12 cellular contexts compared by ENCODE assay signal in the genomic region with DNA sequence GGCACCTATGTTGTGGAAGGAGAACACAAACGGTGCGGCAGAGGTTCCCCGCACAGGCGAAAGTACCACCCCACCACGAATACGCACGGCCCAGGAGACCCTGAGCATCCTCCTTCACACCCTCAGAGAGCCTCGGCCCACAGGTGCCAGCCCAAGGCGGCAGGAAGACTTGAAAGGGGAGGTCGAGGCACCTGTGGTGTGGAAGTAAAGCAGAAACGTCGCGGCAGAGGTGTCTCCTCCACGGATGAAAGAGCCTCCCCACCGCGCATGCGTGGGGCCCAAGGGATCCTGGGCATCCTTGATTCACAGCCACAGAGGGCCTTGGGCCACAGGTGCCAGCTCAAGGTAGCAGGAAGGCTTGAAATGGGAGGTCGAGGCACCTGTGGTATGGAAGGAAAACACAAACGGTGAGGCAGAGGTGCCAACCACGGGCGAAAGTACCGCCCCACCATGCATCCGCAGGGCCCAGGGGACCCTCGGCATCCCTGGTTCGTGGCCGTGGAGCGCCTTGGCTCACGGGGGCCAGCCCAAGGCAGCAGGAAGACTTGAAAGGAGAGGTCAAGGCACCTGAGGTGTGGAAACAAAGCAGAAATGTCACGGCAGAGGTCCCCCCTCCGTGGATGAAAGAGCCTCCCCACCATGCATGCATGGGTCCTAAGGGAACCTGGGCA.
A peak's percentile ranks its signal among the peaks of the same experiment; 100 is the strongest.
DNase-seq lines count a peak whose midpoint lies in the region; ATAC-seq and TF ChIP-seq lines count a peak whose summit lies in the region.
"Had no signal": no experiment of that assay in that cellular context is flagged by ENCODE, and none has a peak within 500 bp of the region (broad histone marks: within the 10 kb centered on the region; RNA-seq: fewer than 3 reads in every experiment).

No MANE protein-coding gene starts in this region.

- no peak overlapping the region for H3K27ac Mint-ChIP-seq in activated B cell treated with CpG ODN at 0.5 μM for 24 hours
- H3K27ac Mint-ChIP-seq in GM23338, result no peak overlapping the region
- H3K27ac Mint-ChIP-seq in stimulated activated memory B cell treated with anti-CD40 and anti-IgM and Interleukin-4, amounts not matched to agents 10 μg/mL and 1 μg/mL and 100 μg/mL, for 72 hours, result no peak overlapping the region
- H3K27ac Mint-ChIP-seq: immature natural killer cell, nephron had no signal

- no peaks in the 10 kb centered on the region for H3F3A ChIP-seq in GM23338 (replicated peaks; ENCODE audit: low read depth)

- DNase-seq in GM03348 (ENCODE audit: low spot score) (peak; percentile 2), activated B cell treated with CpG ODN at 0.5 μM for 24 hours (peak; percentile 12), left cardiac atrium (peak; percentile 16), sciatic nerve (ENCODE audit: low spot score) (peak; percentile 36), NCI-H2107 treated with DMSO at 0.1 percent for 48 hours (lab: John Stamatoyannopoulos, UW; ENCODE audit: unreplicated experiment) (no peak), GM23338 (ENCODE audit: low spot score) (no peak)
- DNase-seq: immature natural killer cell; stimulated activated naive CD4-positive, alpha-beta T cell treated with Interleukin-2 at 50 U/mL for 16 hours had no signal

- peaks cover 16% of the 10 kb centered on the region for H3K9me3 Mint-ChIP-seq in activated B cell treated with CpG ODN at 0.5 μM for 24 hours
- H3K9me3 Mint-ChIP-seq in GM23338, result peaks cover 96% of the 10 kb centered on the region
- H3K9me3 Mint-ChIP-seq in stimulated activated memory B cell treated with anti-CD40 and anti-IgM and Interleukin-4, amounts not matched to agents 10 μg/mL and 1 μg/mL and 100 μg/mL, for 72 hours, result peaks cover 25% of the 10 kb centered on the region

- H4K20me1 ChIP-seq in GM23338 (replicated peaks; ENCODE audit: insufficient read depth), result no peaks in the 10 kb centered on the region

- POLR2A ChIA-PET in activated B cell treated with CpG ODN at 0.5 μM for 24 hours (lab: Charles Lee), result no interaction called here

- ATAC-seq in activated B cell treated with CpG ODN at 0.5 μM for 24 hours (ENCODE audit: low read depth) (no peak), left cardiac atrium (no peak), sciatic nerve (no peak), GM23338 (no peak), GM21423 (IDR thresholded peaks at IDR 0.05; ENCODE audit: unreplicated experiment) (no peak)
- no peak for ATAC-seq in stimulated activated memory B cell treated with anti-CD40 and anti-IgM and Interleukin-4, amounts not matched to agents 10 μg/mL and 1 μg/mL and 100 μg/mL, for 72 hours

- H3K27me3 ChIP-seq in GM23338 (ENCODE audit: insufficient read depth), result no peaks in the 10 kb centered on the region

- H3K4me3 Mint-ChIP-seq in activated B cell treated with CpG ODN at 0.5 μM for 24 hours (no peak overlapping the region), GM23338 (no peak overlapping the region)
- H3K4me3 Mint-ChIP-seq in stimulated activated memory B cell treated with anti-CD40 and anti-IgM and Interleukin-4, amounts not matched to agents 10 μg/mL and 1 μg/mL and 100 μg/mL, for 72 hours, result no peak overlapping the region
- H3K4me3 Mint-ChIP-seq: immature natural killer cell, nephron had no signal

- H3K4me1 Mint-ChIP-seq in activated B cell treated with CpG ODN at 0.5 μM for 24 hours (no peaks in the 10 kb centered on the region), GM23338 (no peaks in the 10 kb centered on the region)
- H3K4me1 Mint-ChIP-seq in stimulated activated memory B cell treated with anti-CD40 and anti-IgM and Interleukin-4, amounts not matched to agents 10 μg/mL and 1 μg/mL and 100 μg/mL, for 72 hours, result no peaks in the 10 kb centered on the region
- H3K4me1 Mint-ChIP-seq: immature natural killer cell, nephron had no signal

- no peaks in the 10 kb centered on the region for H3K36me3 ChIP-seq in GM23338 (ENCODE audit: insufficient read depth)
- H3K36me3 ChIP-seq: HAP-1 had no signal

- no peak overlapping the region for H3K27ac ChIP-seq in GM23338 (ENCODE audit: low read depth)

- TF ChIP-seq CTCF in activated B cell treated with CpG ODN at 0.5 μM for 24 hours (IDR thresholded peaks at IDR 0.05) (no peak), GM23338 (conservative IDR thresholded peaks at IDR 0.05; ENCODE audit: low read depth in 2 of 2) (no peak)

- no peak overlapping the region for H2AFZ ChIP-seq in GM23338

- H3K27me3 Mint-ChIP-seq in activated B cell treated with CpG ODN at 0.5 μM for 24 hours (no peaks in the 10 kb centered on the region), GM23338 (ENCODE audit: insufficient read depth, low read depth, poor library complexity) (peaks cover 3% of the 10 kb centered on the region)
- H3K27me3 Mint-ChIP-seq in stimulated activated memory B cell treated with anti-CD40 and anti-IgM and Interleukin-4, amounts not matched to agents 10 μg/mL and 1 μg/mL and 100 μg/mL, for 72 hours, result no peaks in the 10 kb centered on the region

- no peaks in the 10 kb centered on the region for H3K9me2 ChIP-seq in GM23338 (ENCODE audit: insufficient read depth)

- H3K4me2 ChIP-seq in GM23338, result no peak overlapping the region

- H3K4me3 ChIP-seq in GM23338, result no peak overlapping the region
- H3K4me3 ChIP-seq: HAP-1 had no signal

- intact Hi-C loops in activated B cell treated with CpG ODN at 0.5 μM for 24 hours (cut with micrococcal nuclease), result no loop called here
- intact Hi-C loops in left cardiac atrium (cut with DNase I), result no loop called here
- intact Hi-C loops in sciatic nerve (cut with DNase I), result no loop called here

- CTCF ChIA-PET in activated B cell treated with CpG ODN at 0.5 μM for 24 hours (lab: Charles Lee), result no interaction called here

- H3K79me2 ChIP-seq in GM23338 (replicated peaks; ENCODE audit: insufficient read depth), result no peaks in the 10 kb centered on the region

- H3K36me3 Mint-ChIP-seq in activated B cell treated with CpG ODN at 0.5 μM for 24 hours (ENCODE audit: low read depth) (peaks cover 3% of the 10 kb centered on the region), GM23338 (ENCODE audit: low read depth) (peaks cover 31% of the 10 kb centered on the region; the same call in 2 of the 3 replicates)
- H3K36me3 Mint-ChIP-seq in stimulated activated memory B cell treated with anti-CD40 and anti-IgM and Interleukin-4, amounts not matched to agents 10 μg/mL and 1 μg/mL and 100 μg/mL, for 72 hours, result no peaks in the 10 kb centered on the region
- H3K36me3 Mint-ChIP-seq: immature natural killer cell had no signal

- H3K4me1 ChIP-seq in GM23338 (ENCODE audit: insufficient read depth), result no peaks in the 10 kb centered on the region
- H3K4me1 ChIP-seq: HAP-1 had no signal

TF ChIP-seq in GM23338, 12 proteins besides CTCF, POLR2A, EP300 and RAD21 (continues in another document):
- TF ChIP-seq ZNF114 (CRISPR knock-in tag; IDR thresholded peaks at IDR 0.05) (no peak), STAT1 (IDR thresholded peaks at IDR 0.05; ENCODE audit: unreplicated experiment) (no peak), POLR2AphosphoS5 (IDR thresholded peaks at IDR 0.05; ENCODE audit: low read depth) (no peak)
- TF ChIP-seq, protein P1, sequence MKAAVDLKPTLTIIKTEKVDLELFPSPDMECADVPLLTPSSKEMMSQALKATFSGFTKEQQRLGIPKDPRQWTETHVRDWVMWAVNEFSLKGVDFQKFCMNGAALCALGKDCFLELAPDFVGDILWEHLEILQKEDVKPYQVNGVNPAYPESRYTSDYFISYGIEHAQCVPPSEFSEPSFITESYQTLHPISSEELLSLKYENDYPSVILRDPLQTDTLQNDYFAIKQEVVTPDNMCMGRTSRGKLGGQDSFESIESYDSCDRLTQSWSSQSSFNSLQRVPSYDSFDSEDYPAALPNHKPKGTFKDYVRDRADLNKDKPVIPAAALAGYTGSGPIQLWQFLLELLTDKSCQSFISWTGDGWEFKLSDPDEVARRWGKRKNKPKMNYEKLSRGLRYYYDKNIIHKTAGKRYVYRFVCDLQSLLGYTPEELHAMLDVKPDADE (IDR thresholded peaks at IDR 0.05), result no peak

Comparison
In these comparisons a context has a peak if more than half of its experiments do, and no peak if none do; other contexts are left out.
1. DNase-seq: peak in GM03348 (single experiment), activated B cell treated with CpG ODN at 0.5 μM for 24 hours (single experiment), left cardiac atrium (single experiment) and sciatic nerve (single experiment); none in NCI-H2107 treated with DMSO at 0.1 percent for 48 hours (single experiment) and GM23338 (single experiment).